In the genomic region with DNA sequence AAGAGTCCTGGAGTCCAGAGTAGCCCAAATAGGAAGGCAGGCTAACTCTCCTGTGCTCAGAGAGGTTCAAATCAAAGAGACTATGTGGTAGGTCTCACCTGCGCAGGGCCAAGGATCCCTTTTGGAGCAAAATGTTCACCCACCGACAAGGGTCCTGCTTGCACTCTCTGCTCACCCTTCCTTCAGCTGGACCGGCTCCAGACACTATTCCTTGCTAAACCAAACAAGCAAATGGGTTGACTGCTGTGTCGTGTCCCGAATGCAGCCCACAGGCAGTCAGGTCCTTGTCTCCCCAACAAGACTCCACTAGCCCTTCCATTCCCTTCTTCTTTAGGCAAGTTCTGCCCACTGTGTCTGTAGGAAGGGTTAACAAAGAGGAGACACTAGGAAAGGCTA, we compare ENCODE assay signal across 8 cellular contexts. TPM values are rescaled to one million over a fixed set of nuclear protein-coding genes. Genes with fewer than 3 reads are reported as not detected.
A peak's percentile ranks its signal among the peaks of the same experiment; 100 is the strongest.
DNase-seq lines count a peak whose midpoint lies in the region; ATAC-seq and TF ChIP-seq lines count a peak whose summit lies in the region.

No MANE protein-coding gene starts in this region.

- TF ChIP-seq CTCF in lower lobe of right lung (IDR thresholded peaks at IDR 0.05): no peak

- H3K4me3 ChIP-seq in adipocyte (ENCODE audit: low read length): peak overlapping the region; percentile 92
- peak overlapping the region; percentile 65 for H3K4me3 ChIP-seq in lower lobe of right lung

- DNase-seq in adipocyte (ENCODE audit: low read depth) (no peak), lower lobe of right lung (no peak), NCI-H146 treated with DMSO at 0.1 percent for 48 hours (lab: John Stamatoyannopoulos, UW; ENCODE audit: unreplicated experiment) (no peak), DMS53 treated with DMSO at 0.1 percent for 48 hours (lab: John Stamatoyannopoulos, UW; ENCODE audit: unreplicated experiment) (no peak), NCI-H748 treated with DMSO at 0.1 percent for 48 hours (lab: John Stamatoyannopoulos, UW) (no peak), GDM1 (lab: John Stamatoyannopoulos, UW) (no peak)

- H3K9ac ChIP-seq in adipocyte (ENCODE audit: low read length): peak overlapping the region; percentile 90

- ATAC-seq in GM18502 (IDR thresholded peaks at IDR 0.05; ENCODE audit: poor library complexity, unreplicated experiment) (peak; percentile 21), HG02763 (IDR thresholded peaks at IDR 0.05; ENCODE audit: unreplicated experiment) (peak; percentile 13), lower lobe of right lung (no peak)

- H3K9me3 ChIP-seq in adipocyte (ENCODE audit: control insufficient read depth, low read length): no peaks in the 10 kb centered on the region
- no peaks in the 10 kb centered on the region for H3K9me3 ChIP-seq in lower lobe of right lung

- peak overlapping the region; percentile 90 for H3K27ac ChIP-seq in lower lobe of right lung

- H3K36me3 ChIP-seq in adipocyte (ENCODE audit: control insufficient read depth, insufficient read depth, low read length, severe bottlenecking): no peaks in the 10 kb centered on the region
- H3K36me3 ChIP-seq in lower lobe of right lung: no peaks in the 10 kb centered on the region

- no peaks in the 10 kb centered on the region for H3K4me1 ChIP-seq in adipocyte (ENCODE audit: control insufficient read depth, insufficient read depth, low read length)
- peaks cover 6% of the 10 kb centered on the region for H3K4me1 ChIP-seq in lower lobe of right lung

- intact Hi-C loops in lower lobe of right lung (cut with DNase I): no loop called here

- H3K27me3 ChIP-seq in adipocyte (replicated peaks; ENCODE audit: control insufficient read depth, insufficient read depth, low read length) (no peaks in the 10 kb centered on the region), lower lobe of right lung (ENCODE audit: low read depth) (no peaks in the 10 kb centered on the region)

RNA-seq across cellular contexts. Expression of a gene that starts 0.8 kb away (rescaled TPM):
- 19.4 TPM for total RNA-seq in lower lobe of right lung

RNA-seq across cellular contexts. Expression of a gene that starts 27.5 kb away (rescaled TPM):
- 1.5 TPM for total RNA-seq in lower lobe of right lung

RNA-seq across cellular contexts. Expression of a gene that starts 46.9 kb away (rescaled TPM):
- 1.4 TPM for total RNA-seq in lower lobe of right lung

Comparison
In these comparisons a context has a peak if more than half of its experiments do, and no peak if none do; other contexts are left out.
1. ATAC-seq: peak in GM18502 (single experiment) and HG02763 (single experiment); none in lower lobe of right lung (0 of 2).